In genomic region chr5:5891350-5891749, GRCh38 we compare ENCODE assay signal across 15 cellular contexts.
A peak's percentile ranks its signal among the peaks of the same experiment; 100 is the strongest.
DNase-seq lines count a peak whose midpoint lies in the region; ATAC-seq and TF ChIP-seq lines count a peak whose summit lies in the region.
"Had no signal": no experiment of that assay in that cellular context is flagged by ENCODE, and none has a peak within 500 bp of the region (broad histone marks: within the 10 kb centered on the region; RNA-seq: fewer than 3 reads in every experiment).

No MANE protein-coding gene starts in this region.

- H3K27ac Mint-ChIP-seq in activated naive CD4-positive, alpha-beta T cell treated with anti-CD3 and anti-CD28 coated beads for 36 hours = no peak overlapping the region
- H3K27ac Mint-ChIP-seq: T-helper 2 cell treated with Interferon-gamma antibody and Interleukin-4, amounts not matched to agents 5 μg/mL and 100 μg/mL, for 36 hours had no signal

- intact Hi-C loops in activated naive CD4-positive, alpha-beta T cell treated with anti-CD3 and anti-CD28 coated beads for 36 hours (cut with micrococcal nuclease) = no loop called here
- intact Hi-C loops in PC-3 (cut with micrococcal nuclease) (no loop called here), lower leg skin (cut with DNase I; ENCODE audit: low total_unique reads) (loop anchor here (5.0 kb wide), 1 partner anchor 686 kb away; no protein-coding TSS in a partner anchor)

- H3K4me1 Mint-ChIP-seq in activated naive CD4-positive, alpha-beta T cell treated with anti-CD3 and anti-CD28 coated beads for 36 hours (ENCODE audit: low read depth) = peaks cover 2% of the 10 kb centered on the region

- peaks cover 24% of the 10 kb centered on the region for H3K27me3 Mint-ChIP-seq in activated naive CD4-positive, alpha-beta T cell treated with anti-CD3 and anti-CD28 coated beads for 36 hours (ENCODE audit: low read depth)

- no peak overlapping the region for H3K4me2 ChIP-seq in PC-3 (ENCODE audit: low read length)

- H3K9me3 ChIP-seq in PC-3 (ENCODE audit: low read length) = no peaks in the 10 kb centered on the region
- H3K9me3 ChIP-seq: testis had no signal

- H4K20me1 ChIP-seq in PC-3 (ENCODE audit: low read length) = no peaks in the 10 kb centered on the region

- WGBS in lower leg skin, 2 donors = 32 to 40% methylated on average over 5 of the region's 5 CpGs

- TF ChIP-seq CTCF in PC-3 (conservative IDR thresholded peaks at IDR 0.05; ENCODE audit: low read depth, low read length) = no peak
- TF ChIP-seq CTCF in epithelial cell of esophagus (IDR thresholded peaks at IDR 0.05; ENCODE audit: insufficient read depth, low read depth, low read length, missing control alignments) = no peak
- no peak for TF ChIP-seq CTCF in lower leg skin (IDR thresholded peaks at IDR 0.05)

- H3K36me3 Mint-ChIP-seq in activated naive CD4-positive, alpha-beta T cell treated with anti-CD3 and anti-CD28 coated beads for 36 hours (ENCODE audit: low read depth) = no peaks in the 10 kb centered on the region

- no peak overlapping the region for H3K9ac ChIP-seq in PC-3 (ENCODE audit: low read length)

- no peaks in the 10 kb centered on the region for H3K9me3 Mint-ChIP-seq in activated naive CD4-positive, alpha-beta T cell treated with anti-CD3 and anti-CD28 coated beads for 36 hours
- H3K9me3 Mint-ChIP-seq: T-helper 2 cell treated with Interferon-gamma antibody and Interleukin-4, amounts not matched to agents 5 μg/mL and 100 μg/mL, for 36 hours had no signal

- no peaks in the 10 kb centered on the region for H3K36me3 ChIP-seq in PC-3 (ENCODE audit: low read depth, low read length)

- H3K27me3 ChIP-seq in PC-3 (ENCODE audit: low read length) = no peaks in the 10 kb centered on the region
- H3K27me3 ChIP-seq: testis had no signal

- H3K9me2 ChIP-seq in PC-3 (replicated peaks; ENCODE audit: low read length) = no peaks in the 10 kb centered on the region

- DNase-seq in activated naive CD4-positive, alpha-beta T cell treated with anti-CD3 and anti-CD28 coated beads for 36 hours = peak; percentile 10
- no peak for DNase-seq in activated naive CD4-positive, alpha-beta T cell treated with Interleukin-2 at 50 U/mL for 16 hours
- DNase-seq in PC-3 (peak; percentile 85), epithelial cell of esophagus (ENCODE audit: low read depth) (peak; percentile 15), superior temporal gyrus (ENCODE audit: extremely low spot score) (peak; percentile 29), SK-N-DZ (ENCODE audit: low spot score) (no peak), cerebellum (ENCODE audit: low spot score) (no peak), lower leg skin (ENCODE audit: low spot score in 2 of 2) (no peak)
- DNase-seq: DMS153; effector CD8-positive, alpha-beta T cell; Karpas-422; NCI-H187 treated with DMSO at 0.1 percent for 48 hours; NCI-H524; testis had no signal

- no peak overlapping the region for H2AFZ ChIP-seq in PC-3 (ENCODE audit: low read length)

- no peak overlapping the region for H3K4me3 Mint-ChIP-seq in activated naive CD4-positive, alpha-beta T cell treated with anti-CD3 and anti-CD28 coated beads for 36 hours
- H3K4me3 Mint-ChIP-seq: T-helper 2 cell treated with Interferon-gamma antibody and Interleukin-4, amounts not matched to agents 5 μg/mL and 100 μg/mL, for 36 hours had no signal

- CTCF ChIA-PET in activated naive CD4-positive, alpha-beta T cell treated with anti-CD3 and anti-CD28 coated beads for 36 hours (lab: Charles Lee) = no interaction called here
- CTCF ChIA-PET in PC-3 (lab: Charles Lee) = no interaction called here

- POLR2A ChIA-PET in PC-3 (lab: Charles Lee; ENCODE audit: unreplicated experiment) = no interaction called here

- no peak overlapping the region for H3K27ac ChIP-seq in PC-3 (ENCODE audit: low read length)
- H3K27ac ChIP-seq: testis had no signal

- no peak for ATAC-seq in PC-3

- H3K4me3 ChIP-seq in PC-3 (ENCODE audit: low read length) = no peak overlapping the region
- H3K4me3 ChIP-seq in epithelial cell of esophagus (ENCODE audit: low read length) = no peak overlapping the region
- no peak overlapping the region for H3K4me3 ChIP-seq in lower leg skin (ENCODE audit: low read depth, poor library complexity, severe bottlenecking)
- H3K4me3 ChIP-seq: testis had no signal

- TF ChIP-seq POLR2A in lower leg skin (IDR thresholded peaks at IDR 0.05) = no peak

- H3K4me1 ChIP-seq in PC-3 (ENCODE audit: insufficient read depth, low read length) = peaks cover 12% of the 10 kb centered on the region
- H3K4me1 ChIP-seq: testis had no signal

- BruUV-seq in PC-3 (replicated peaks; lab: Mats Ljungman, UMichigan) = no TSS peak

- H3K79me2 ChIP-seq in PC-3 (ENCODE audit: low read length) = no peaks in the 10 kb centered on the region

- H3F3A ChIP-seq in PC-3 (ENCODE audit: low read length, unreplicated experiment) = no peaks in the 10 kb centered on the region

Comparison
In these comparisons a context has a peak if more than half of its experiments do, and no peak if none do; other contexts are left out.
1. DNase-seq: peak in activated naive CD4-positive, alpha-beta T cell treated with anti-CD3 and anti-CD28 coated beads for 36 hours (single experiment), PC-3 (single experiment), epithelial cell of esophagus (single experiment) and superior temporal gyrus (single experiment); none in activated naive CD4-positive, alpha-beta T cell treated with Interleukin-2 at 50 U/mL for 16 hours (single experiment), SK-N-DZ (single experiment), cerebellum (single experiment) and lower leg skin (0 of 2).